Comparison of ENCODE assay signal across 4 cellular contexts in the genomic region with DNA sequence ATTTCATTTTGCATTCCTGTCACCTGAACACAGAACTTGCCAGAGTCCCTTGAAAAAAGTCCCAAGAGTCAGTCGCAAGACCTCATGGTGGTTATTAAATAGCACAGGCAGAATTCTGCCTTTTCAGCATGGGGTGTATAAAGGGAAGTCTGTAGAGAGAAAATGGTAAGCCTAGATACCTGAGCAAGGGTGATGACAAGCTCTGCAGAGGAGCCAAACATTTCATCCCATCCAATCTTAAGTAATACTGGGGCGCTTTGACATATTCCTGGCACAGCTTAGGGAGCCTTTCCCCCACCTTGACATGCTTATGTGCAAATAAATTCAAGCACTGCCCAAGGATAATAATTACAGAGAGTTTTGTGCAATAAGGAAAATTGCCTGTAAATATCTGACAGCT.
"Had no signal": no experiment of that assay in that cellular context is flagged by ENCODE, and none has a peak within 500 bp of the region (broad histone marks: within the 10 kb centered on the region; RNA-seq: fewer than 3 reads in every experiment).

No MANE protein-coding gene starts in this region.

- DNase-seq: GM23248, H9, HCEC 1CT, IMR-90 had no signal

- H3K27ac ChIP-seq: GM23248 had no signal

- H2AFZ ChIP-seq: GM23248 had no signal

- H3K27ac Mint-ChIP-seq: H9 had no signal

- H3K4me1 Mint-ChIP-seq: H9 had no signal

- H3K4me3 ChIP-seq: GM23248 had no signal

- H3K4me3 Mint-ChIP-seq: H9 had no signal

- H3K9me3 Mint-ChIP-seq: H9 had no signal
